22 cellular contexts compared by ENCODE assay signal in genomic region chr21:37769656-37770055, GRCh38.
DNase-seq lines count a peak whose midpoint lies in the region; ATAC-seq and TF ChIP-seq lines count a peak whose summit lies in the region.
"Had no signal": no experiment of that assay in that cellular context is flagged by ENCODE, and none has a peak within 500 bp of the region (broad histone marks: within the 10 kb centered on the region; RNA-seq: fewer than 3 reads in every experiment).

No MANE protein-coding gene starts in this region.

- no peak for DNase-seq in GM23338 (ENCODE audit: low spot score)
- DNase-seq in NCI-H82 treated with DMSO at 0.1 percent for 48 hours (lab: John Stamatoyannopoulos, UW; ENCODE audit: unreplicated experiment) = peak; percentile 43
- DNase-seq in WTC11 (ENCODE audit: low spot score) = no peak
- peak; percentile 56 for DNase-seq in mesendoderm
- no peak for DNase-seq in activated CD4-positive, CD25-positive, alpha-beta regulatory T cell (lab: John Stamatoyannopoulos, UW)
- no peak for DNase-seq in NCI-H2107 (lab: John Stamatoyannopoulos, UW)
- DNase-seq in H7 = no peak
- DNase-seq: 8988T; ACHN; AML-193; BE2C; Calu3; CD4-positive, alpha-beta T cell; CD8-positive, alpha-beta memory T cell; DMS53; DMS79 treated with DMSO at 0.1 percent for 48 hours; GF-D8; GOT3; HCEC 1CT had no signal

- H3K56ac ChIP-seq in mesendoderm (ENCODE audit: low read length) = no peak overlapping the region

- no peak overlapping the region for H3K9ac ChIP-seq in mesendoderm (ENCODE audit: low read length)
- H3K9ac ChIP-seq: BLaER1 treated with 17β-estradiol and CSF1 and Interleukin-3, amounts not matched to agents 10 nM and 100 nM had no signal

- H4K20me1 ChIP-seq in GM23338 (replicated peaks; ENCODE audit: insufficient read depth) = no peaks in the 10 kb centered on the region
- H4K20me1 ChIP-seq: BLaER1 treated with 17β-estradiol and CSF1 and Interleukin-3, amounts not matched to agents 10 nM and 100 nM had no signal

- H2BK120ac ChIP-seq in mesendoderm (ENCODE audit: low read depth, low read length) = no peak overlapping the region

- no peak overlapping the region for H3K27ac Mint-ChIP-seq in GM23338
- H3K27ac Mint-ChIP-seq in WTC11 = no peak overlapping the region
- H3K27ac Mint-ChIP-seq: CD14-positive monocyte; CD4-positive, alpha-beta T cell; CD8-positive, alpha-beta memory T cell had no signal

- H3K27me3 ChIP-seq in GM23338 (ENCODE audit: insufficient read depth) (no peaks in the 10 kb centered on the region), mesendoderm (ENCODE audit: insufficient read depth, low read length, poor library complexity) (no peaks in the 10 kb centered on the region), H7 (ENCODE audit: control insufficient read depth, insufficient read depth, low read length) (no peaks in the 10 kb centered on the region)
- H3K27me3 ChIP-seq: BE2C; BLaER1 treated with 17β-estradiol and CSF1 and Interleukin-3, amounts not matched to agents 10 nM and 100 nM had no signal

- no CpG with 5 or more reads among the region's 1 CpG for whole genome bisulfite sequencing in mesendoderm (ENCODE audit: extremely low coverage, insufficient coverage, low lambda C conversion rate)

- CTCF ChIA-PET in WTC11 (lab: Charles Lee) = interaction anchor here (1.6 kb wide), 2 partner anchors 11 to 357 kb away, joined by 5 to 6 read pairs; no protein-coding TSS in a partner anchor

- H3K4me3 Mint-ChIP-seq in GM23338 (no peak overlapping the region), WTC11 (no peak overlapping the region)
- H3K4me3 Mint-ChIP-seq: CD14-positive monocyte; CD4-positive, alpha-beta T cell; CD8-positive, alpha-beta memory T cell had no signal

- no peak overlapping the region for H4K5ac ChIP-seq in mesendoderm (ENCODE audit: low read length)

- H3K4me1 ChIP-seq in GM23338 (ENCODE audit: insufficient read depth) = no peaks in the 10 kb centered on the region
- H3K4me1 ChIP-seq in mesendoderm (ENCODE audit: control insufficient read depth, low read depth, low read length) = no peaks in the 10 kb centered on the region
- H3K4me1 ChIP-seq: BE2C; BLaER1 treated with 17β-estradiol and CSF1 and Interleukin-3, amounts not matched to agents 10 nM and 100 nM had no signal

- no peak overlapping the region for H2BK5ac ChIP-seq in mesendoderm (ENCODE audit: low read length)

- H3K79me2 ChIP-seq in GM23338 (replicated peaks; ENCODE audit: insufficient read depth) (no peaks in the 10 kb centered on the region), mesendoderm (ENCODE audit: control insufficient read depth, insufficient read depth, low read length) (no peaks in the 10 kb centered on the region)

- ATAC-seq in GM23338 (peak; percentile 53), WTC11 (peak; percentile 52)
- ATAC-seq: A549 had no signal

- H3K79me1 ChIP-seq in mesendoderm (ENCODE audit: low read length) = no peaks in the 10 kb centered on the region

- H3K36me3 Mint-ChIP-seq in GM23338 (ENCODE audit: low read depth) (peaks cover 15% of the 10 kb centered on the region; the same call in 2 of the 3 replicates), WTC11 (peaks cover 7% of the 10 kb centered on the region; the same call in 1 of the 2 replicates)
- H3K36me3 Mint-ChIP-seq: CD14-positive monocyte; CD8-positive, alpha-beta memory T cell had no signal

- H3K4me2 ChIP-seq in GM23338 = no peak overlapping the region
- H3K4me2 ChIP-seq in mesendoderm (ENCODE audit: low read length) = no peak overlapping the region
- H3K4me2 ChIP-seq: A549; BLaER1 treated with 17β-estradiol and CSF1 and Interleukin-3, amounts not matched to agents 10 nM and 100 nM had no signal

- H4K8ac ChIP-seq in mesendoderm (ENCODE audit: low read depth, low read length) = no peak overlapping the region

- no peak overlapping the region for H3K18ac ChIP-seq in mesendoderm (ENCODE audit: low read length)

- H3K4me1 Mint-ChIP-seq in GM23338 = no peaks in the 10 kb centered on the region
- peaks cover 5% of the 10 kb centered on the region for H3K4me1 Mint-ChIP-seq in WTC11
- H3K4me1 Mint-ChIP-seq: CD14-positive monocyte; CD8-positive, alpha-beta memory T cell had no signal

- no peak overlapping the region for H2AFZ ChIP-seq in GM23338

- no peak overlapping the region for H2BK15ac ChIP-seq in mesendoderm (replicated peaks; ENCODE audit: low read depth)

- H3K27ac ChIP-seq in GM23338 (ENCODE audit: low read depth) (no peak overlapping the region), mesendoderm (ENCODE audit: low read depth, low read length) (no peak overlapping the region)
- H3K27ac ChIP-seq: A549; BLaER1 treated with 17β-estradiol and CSF1 and Interleukin-3, amounts not matched to agents 10 nM and 100 nM had no signal

- no peak for TF ChIP-seq CTCF in GM23338 (conservative IDR thresholded peaks at IDR 0.05; ENCODE audit: low read depth in 2 of 2)
- no peak for TF ChIP-seq CTCF in WTC11 (IDR thresholded peaks at IDR 0.05)

- H3K27me3 Mint-ChIP-seq in GM23338 (ENCODE audit: insufficient read depth, low read depth, poor library complexity) (peaks cover 2% of the 10 kb centered on the region), WTC11 (ENCODE audit: low read depth) (0 out of 2 replicates have a peak, but pooled peaks cover 3% of the 10 kb centered on the region)

- H3K9me3 Mint-ChIP-seq in GM23338 (peaks cover 21% of the 10 kb centered on the region), WTC11 (peaks cover 18% of the 10 kb centered on the region)
- H3K9me3 Mint-ChIP-seq: CD4-positive, alpha-beta T cell had no signal

- H2AK5ac ChIP-seq in mesendoderm (ENCODE audit: low read length) = no peak overlapping the region

- H3K23ac ChIP-seq in mesendoderm (ENCODE audit: low read length) = no peak overlapping the region

- no peak overlapping the region for H3K4ac ChIP-seq in mesendoderm (ENCODE audit: low read depth, low read length)

- H3K9me2 ChIP-seq in GM23338 (ENCODE audit: insufficient read depth) = no peaks in the 10 kb centered on the region

- H3F3A ChIP-seq in GM23338 (replicated peaks; ENCODE audit: low read depth) = no peaks in the 10 kb centered on the region

- no peak overlapping the region for H3K4me3 ChIP-seq in GM23338
- H3K4me3 ChIP-seq in mesendoderm (ENCODE audit: low read length) = no peak overlapping the region
- no peak overlapping the region for H3K4me3 ChIP-seq in H7 (ENCODE audit: insufficient read depth, low read depth, low read length)
- H3K4me3 ChIP-seq: A549; BLaER1 treated with 17β-estradiol and CSF1 and Interleukin-3, amounts not matched to agents 10 nM and 100 nM had no signal

- POLR2A ChIA-PET in WTC11 (lab: Charles Lee) = no interaction called here

- H3K36me3 ChIP-seq in GM23338 (ENCODE audit: insufficient read depth) (peaks cover 4% of the 10 kb centered on the region; the same call in 1 of the 2 replicates), mesendoderm (ENCODE audit: control insufficient read depth, insufficient read depth, low read length) (no peaks in the 10 kb centered on the region), H7 (replicated peaks; ENCODE audit: control insufficient read depth, insufficient read depth, low read length) (no peaks in the 10 kb centered on the region)
- H3K36me3 ChIP-seq: BE2C; BLaER1 treated with 17β-estradiol and CSF1 and Interleukin-3, amounts not matched to agents 10 nM and 100 nM had no signal

TF ChIP-seq in GM23338, 12 proteins besides CTCF, POLR2A, EP300 and RAD21 (continues in another document):
- TF ChIP-seq JUNB (IDR thresholded peaks at IDR 0.05; ENCODE audit: unreplicated experiment) = no peak

TF ChIP-seq in WTC11, 78 proteins besides CTCF, POLR2A, EP300 and RAD21:
- TF ChIP-seq HMGXB4 (CRISPR knock-in tag; IDR thresholded peaks at IDR 0.05) (no peak), CDX4 (CRISPR knock-in tag; IDR thresholded peaks at IDR 0.05; ENCODE audit: borderline replicate concordance) (no peak), ZNF416 (CRISPR knock-in tag; IDR thresholded peaks at IDR 0.05) (no peak), NFE2L1 (CRISPR knock-in tag; IDR thresholded peaks at IDR 0.05) (no peak), AR (CRISPR knock-in tag; IDR thresholded peaks at IDR 0.05) (no peak), CREB1 (CRISPR knock-in tag; IDR thresholded peaks at IDR 0.05) (no peak)
TF ChIP-seq in WTC11: peak in this region for 0.

Comparison
In these comparisons a context has a peak if more than half of its experiments do, and no peak if none do; other contexts are left out.
1. DNase-seq: peak in NCI-H82 treated with DMSO at 0.1 percent for 48 hours (single experiment) and mesendoderm (single experiment); none in GM23338 (single experiment), WTC11 (single experiment), activated CD4-positive, CD25-positive, alpha-beta regulatory T cell (0 of 4), NCI-H2107 (single experiment) and H7 (single experiment).